In genomic region chr17:75205037-75205792, GRCh38 we compare ENCODE assay signal across 8 cellular contexts. TPM values are rescaled to one million over a fixed set of nuclear protein-coding genes. Genes with fewer than 3 reads are reported as not detected.
A peak's percentile ranks its signal among the peaks of the same experiment; 100 is the strongest.
DNase-seq lines count a peak whose midpoint lies in the region; TF ChIP-seq lines count a peak whose summit lies in the region.

TSS of gene NUP85 (plus strand) at chr17:75205679. CDS start at chr17:75205762, 83 bp downstream.

- H2BK12ac ChIP-seq in H9 (ENCODE audit: insufficient read length, low read depth, low read length) = no peak within 1 kb of the TSS

- H3K36me3 ChIP-seq in DOHH2 (ENCODE audit: control insufficient read depth, low read length) = peaks cover 31% of the 10 kb centered on the region
- peaks cover 33% of the 10 kb centered on the region for H3K36me3 ChIP-seq in SJSA1
- peaks cover 18% of the 10 kb centered on the region for H3K36me3 ChIP-seq in neuron (ENCODE audit: insufficient read depth, low read length)

- H3K23me2 ChIP-seq in H9 (ENCODE audit: insufficient read length, low read depth, low read length, poor library complexity, severe bottlenecking) = peaks cover 6% of the 10 kb centered on the region

- peak within 1 kb of the TSS; percentile 75 for H2BK5ac ChIP-seq in H9 (ENCODE audit: insufficient read length, low read length)

- no peaks in the 10 kb centered on the region for H3K9me3 ChIP-seq in DOHH2 (ENCODE audit: control insufficient read depth, insufficient read depth, low read length)
- H3K9me3 ChIP-seq in H9 (ENCODE audit: control insufficient read depth, low read depth, low read length) = no peaks in the 10 kb centered on the region
- no peaks in the 10 kb centered on the region for H3K9me3 ChIP-seq in SJSA1 (replicated peaks)
- no peaks in the 10 kb centered on the region for H3K9me3 ChIP-seq in neuron (ENCODE audit: low read length)

- H3K27ac ChIP-seq in DOHH2 (ENCODE audit: low read depth, low read length) (peak within 1 kb of the TSS; percentile 71), H9 (ENCODE audit: insufficient read length, low read depth, low read length) (peak within 1 kb of the TSS; percentile 54), SJSA1 (peak within 1 kb of the TSS; percentile 95)

- no peaks in the 10 kb centered on the region for H3K9me3 Mint-ChIP-seq in H9

- H3K27me3 Mint-ChIP-seq in H9 (ENCODE audit: low read depth) = no peaks in the 10 kb centered on the region; the same call in 1 of the 2 replicates

- H3K56ac ChIP-seq in H9 (ENCODE audit: insufficient read length, low read depth, low read length) = peak within 1 kb of the TSS; percentile 1

- DNase-seq in H9 (peak; percentile 97), MV-4-11 (lab: John Stamatoyannopoulos, UW) (peak; percentile 87), SJSA1 (ENCODE audit: low read depth in 1 of 2, low spot score in 2 of 2) (peak; percentile 98 to 100), foreskin melanocyte (peak; percentile 88), stromal cell of bone marrow (ENCODE audit: low read depth) (peak; percentile 80)
- peak; percentile 84 to 91 (median 87) for DNase-seq in activated naive CD4-positive, alpha-beta T cell (lab: John Stamatoyannopoulos, UW)

- peaks cover 5 to 10% of the 10 kb centered on the region in 2 experiments for H3K4me1 Mint-ChIP-seq in H9

- H3K4me2 ChIP-seq in DOHH2 (ENCODE audit: low read length) (peak within 1 kb of the TSS; percentile 79), H9 (ENCODE audit: insufficient read depth, insufficient read length, low read length) (peak within 1 kb of the TSS; percentile 99)

- peaks cover 5% of the 10 kb centered on the region; the same call in 1 of the 2 replicates for H3F3A ChIP-seq in DOHH2 (ENCODE audit: control insufficient read depth, insufficient read depth)

- peaks cover 62% of the 10 kb centered on the region for H3K79me2 ChIP-seq in DOHH2 (ENCODE audit: control insufficient read depth, low read length)
- peaks cover 9% of the 10 kb centered on the region for H3K79me2 ChIP-seq in H9 (ENCODE audit: insufficient read depth, low read length)

- no peak within 1 kb of the TSS for H2BK120ac ChIP-seq in H9 (ENCODE audit: low read depth, low read length, poor library complexity, severe bottlenecking)

- H3K23ac ChIP-seq in H9 (ENCODE audit: insufficient read length, low read depth, low read length) = no peak within 1 kb of the TSS

- H2BK20ac ChIP-seq in H9 (ENCODE audit: low read depth, low read length, poor library complexity, severe bottlenecking) = no peak within 1 kb of the TSS

- H3K9ac ChIP-seq in H9 (ENCODE audit: extremely low read depth, insufficient read length, low read length) = peak within 1 kb of the TSS; percentile 93

- H3K36me3 Mint-ChIP-seq in H9 (ENCODE audit: insufficient read depth in 1 of 3, low read depth in 3 of 3) = peaks cover 13 to 22% (median 20%) of the 10 kb centered on the region in 3 experiments; a peak in 6 of 7 replicates

- H3K27ac Mint-ChIP-seq in H9 = peak within 1 kb of the TSS; percentile 100

- H4K20me1 ChIP-seq in DOHH2 (ENCODE audit: control insufficient read depth, insufficient read depth, low read depth, low read length) = no peaks in the 10 kb centered on the region
- H4K20me1 ChIP-seq in H9 (ENCODE audit: control insufficient read depth, insufficient read depth, insufficient read length) = no peaks in the 10 kb centered on the region

- H4K91ac ChIP-seq in H9 (ENCODE audit: insufficient read length, low read depth, low read length) = no peak within 1 kb of the TSS

- no peak within 1 kb of the TSS for H3T11ph ChIP-seq in H9 (ENCODE audit: low read length)

- H4K5ac ChIP-seq in H9 (ENCODE audit: insufficient read length, low read depth, low read length) = peak within 1 kb of the TSS; percentile 17

- peak within 1 kb of the TSS; percentile 88 for H3K4me3 ChIP-seq in DOHH2 (ENCODE audit: low read length)
- peak within 1 kb of the TSS; percentile 74 for H3K4me3 ChIP-seq in SJSA1
- H3K4me3 ChIP-seq in neuron (ENCODE audit: low read length) = peak within 1 kb of the TSS; percentile 84

- H3K18ac ChIP-seq in H9 (ENCODE audit: insufficient read length, low read depth, low read length) = peak within 1 kb of the TSS; percentile 96

- H3K79me1 ChIP-seq in H9 (ENCODE audit: insufficient read depth, low read depth, low read length, poor library complexity, severe bottlenecking) = no peaks in the 10 kb centered on the region

- H3K4me1 ChIP-seq in DOHH2 (ENCODE audit: control insufficient read depth, low read length) = peaks cover 12% of the 10 kb centered on the region
- no peaks in the 10 kb centered on the region for H3K4me1 ChIP-seq in H9 (ENCODE audit: insufficient read depth, low read length)
- H3K4me1 ChIP-seq in SJSA1 (replicated peaks) = peaks cover 18% of the 10 kb centered on the region
- peaks cover 5% of the 10 kb centered on the region for H3K4me1 ChIP-seq in neuron (ENCODE audit: insufficient read depth, low read length)

- H4K8ac ChIP-seq in H9 (replicated peaks; ENCODE audit: insufficient read length, low read depth, low read length) = no peak within 1 kb of the TSS

- no peak within 1 kb of the TSS for H2AK5ac ChIP-seq in H9 (ENCODE audit: insufficient read length, low read length)

- H3K14ac ChIP-seq in H9 (ENCODE audit: insufficient read depth, low read length) = peak within 1 kb of the TSS; percentile 97

- no peak within 1 kb of the TSS; the same call in 1 of the 2 replicates for H3K4ac ChIP-seq in H9 (ENCODE audit: low read depth, low read length)

- no peaks in the 10 kb centered on the region for H3K27me3 ChIP-seq in DOHH2 (ENCODE audit: control insufficient read depth, low read length)
- no peaks in the 10 kb centered on the region for H3K27me3 ChIP-seq in H9 (ENCODE audit: insufficient read depth, low read length)
- H3K27me3 ChIP-seq in SJSA1 (replicated peaks) = no peaks in the 10 kb centered on the region
- no peaks in the 10 kb centered on the region for H3K27me3 ChIP-seq in neuron (ENCODE audit: insufficient read depth, low read length)

- H2AFZ ChIP-seq in H9 (ENCODE audit: low read length) (peak within 1 kb of the TSS; percentile 74), neuron (ENCODE audit: low read depth, low read length) (peak within 1 kb of the TSS; percentile 85)

- whole genome bisulfite sequencing in H9 (ENCODE audit: extremely low coverage, insufficient read length, low lambda C conversion rate) = no CpG with 5 or more reads among the region's 57 CpGs

- H3K9me2 ChIP-seq in DOHH2 (replicated peaks; ENCODE audit: control insufficient read depth, low read length) = no peaks in the 10 kb centered on the region

- TF ChIP-seq CTCF in DOHH2 (IDR thresholded peaks at IDR 0.05; ENCODE audit: low read depth, low read length, poor library complexity, severe bottlenecking) (no peak), H9 (conservative IDR thresholded peaks at IDR 0.05) (no peak)

- no peak within 1 kb of the TSS for H2BK15ac ChIP-seq in H9 (ENCODE audit: low read depth, low read length)

- peak within 1 kb of the TSS; percentile 94 to 99 for H3K4me3 Mint-ChIP-seq in H9

RNA-seq across cellular contexts. Expression of gene NUP85, which starts in this region (rescaled TPM):
- 136 and 145 TPM in 2 replicates for total RNA-seq in H9 (2021)
- total RNA-seq in SJSA1 (2014; rRNA removed; shearing (Covaris generic)) = 75.1 and 110 TPM in 2 replicates

Comparison
In these comparisons a context has a peak if more than half of its experiments do, and no peak if none do; other contexts are left out.
1. Peak in every context shown above with its lines: DNase-seq, H3K4me3 ChIP-seq and H3K27ac ChIP-seq.